In the genomic region with DNA sequence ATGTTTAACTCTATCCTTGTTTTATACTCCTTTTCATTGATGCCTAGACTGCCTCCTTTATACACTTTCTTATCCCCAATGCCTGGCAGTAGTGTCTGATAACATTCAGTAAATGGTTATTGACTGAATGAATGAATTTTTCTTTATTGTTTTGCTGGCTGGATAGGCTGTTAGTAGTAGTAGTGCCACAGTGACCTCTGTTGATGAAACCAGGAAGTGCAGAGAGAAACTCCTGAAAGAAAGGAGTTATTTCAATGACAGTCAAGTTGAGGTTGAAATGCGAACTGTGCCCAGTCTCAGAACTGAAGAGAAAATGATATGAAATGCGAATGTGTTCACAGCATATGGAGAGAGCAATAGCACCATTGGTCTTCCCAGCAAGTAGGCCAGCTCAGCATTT, we compare ENCODE assay signal across 9 cellular contexts. TPM values are rescaled to one million over a fixed set of nuclear protein-coding genes. Genes with fewer than 3 reads are reported as not detected.
A peak's percentile ranks its signal among the peaks of the same experiment; 100 is the strongest.
DNase-seq lines count a peak whose midpoint lies in the region; ATAC-seq, FAIRE-seq and TF ChIP-seq lines count a peak whose summit lies in the region.
"Had no signal": no experiment of that assay in that cellular context is flagged by ENCODE, and none has a peak within 500 bp of the region (broad histone marks: within the 10 kb centered on the region; RNA-seq: fewer than 3 reads in every experiment).

No MANE protein-coding gene starts in this region.

- ATAC-seq in A549: no peak
- ATAC-seq in SK-N-SH treated with all-trans-retinoic acid at 6 μM for 48 hours: peak; percentile 47; the same call in 2 of the 3 replicates
- no peak for ATAC-seq in GM21390 (IDR thresholded peaks at IDR 0.05; ENCODE audit: unreplicated experiment)
- ATAC-seq in GM18909 (IDR thresholded peaks at IDR 0.05; ENCODE audit: poor library complexity, unreplicated experiment): no peak
- ATAC-seq: activated naive CD4-positive, alpha-beta T cell treated with anti-CD3 and anti-CD28 coated beads, Interleukin-2, amount 50 U/mL, for 72 hours had no signal

- POLR2A ChIA-PET in A549 (lab: Yijun Ruan, JAX): no interaction called here

- no peak overlapping the region for H3K4me2 ChIP-seq in A549

- H3K27ac ChIP-seq in A549 (no peak overlapping the region), kidney (ENCODE audit: low read depth in 2 of 2, low read length in 2 of 2) (no peak overlapping the region)

- no peak for TF ChIP-seq POLR2A in A549 (IDR thresholded peaks at IDR 0.05; ENCODE audit: low read length)

- H3K4me3 ChIP-seq in A549 (no peak overlapping the region), GM12865 (ENCODE audit: low read depth, low read length) (no peak overlapping the region), kidney (ENCODE audit: low read length in 2 of 2) (no peak overlapping the region)

- no peak for FAIRE-seq in A549 (lab: Jason Lieb, UNC)
- FAIRE-seq in kidney (lab: Jason Lieb, UNC): no peak

- no peaks in the 10 kb centered on the region for H3K9me3 ChIP-seq in A549
- H3K9me3 ChIP-seq in kidney (ENCODE audit: control insufficient read depth in 1 of 2, low read length in 2 of 2): no peaks in the 10 kb centered on the region

- no peaks in the 10 kb centered on the region for H3K36me3 ChIP-seq in kidney (ENCODE audit: control insufficient read depth in 1 of 2, insufficient read depth in 2 of 2, low read length in 2 of 2)

- no peak overlapping the region for H3K9ac ChIP-seq in kidney (ENCODE audit: low read length in 2 of 2)

- TF ChIP-seq CTCF in A549 (IDR thresholded peaks at IDR 0.05) (peak; percentile 39), GM12865 (IDR thresholded peaks at IDR 0.05; ENCODE audit: insufficient read depth, low read depth, low read length, missing control alignments) (peak; percentile 30), kidney (IDR thresholded peaks at IDR 0.05; ENCODE audit: borderline replicate concordance, extremely low read depth, insufficient read depth) (peak; percentile 52)

- no peak for TF ChIP-seq EP300 in A549 (IDR thresholded peaks at IDR 0.05)

- H3K4me1 ChIP-seq in A549 (no peaks in the 10 kb centered on the region), kidney (ENCODE audit: control insufficient read depth in 1 of 2, insufficient read depth in 1 of 2, low read depth in 1 of 2, low read length in 2 of 2) (no peaks in the 10 kb centered on the region)

- CTCF ChIA-PET in A549 (lab: Yijun Ruan, JAX): interaction anchor here (0.8 to 2.6 kb wide), 3 partner anchors 10 to 120 kb away, joined by 3 to 13 read pairs (median 3); a partner anchor contains a TSS

- intact Hi-C loops in kidney (cut with DNase I): no loop called here

- DNase-seq in A549 (ENCODE audit: low read depth in 1 of 2, low spot score in 1 of 2) (peak in 1 of 2 experiments; percentile 6), GM12865 (ENCODE audit: low read depth) (peak; percentile 27), kidney (no peak), NCI-H1930 (lab: John Stamatoyannopoulos, UW) (no peak)
- no peak for DNase-seq in activated naive CD4-positive, alpha-beta T cell treated with Interleukin-2 at 50 U/mL for 16 hours

- 74% methylated on average over 2 of the region's 2 CpGs for WGBS in A549 (ENCODE audit: missing lambda C conversion rate)

- peak; percentile 29 to 49; a peak in 4 of 5 replicates for TF ChIP-seq RAD21 in A549 (conservative IDR thresholded peaks at IDR 0.05 in 1 of 2, IDR thresholded peaks at IDR 0.05 in 1 of 2)

TF ChIP-seq in A549, 52 proteins besides CTCF, POLR2A, EP300 and RAD21 (continues in another document):
- TF ChIP-seq ZFP36 (IDR thresholded peaks at IDR 0.05; ENCODE audit: borderline replicate concordance, partially characterized antibody) (no peak), ZSCAN20 (CRISPR knock-in tag; IDR thresholded peaks at IDR 0.05) (no peak), KDM5A (IDR thresholded peaks at IDR 0.05) (no peak), CHD2 (IDR thresholded peaks at IDR 0.05; ENCODE audit: low read length, partially characterized antibody) (no peak), HOXA7 (CRISPR knock-in tag; IDR thresholded peaks at IDR 0.05) (no peak), RCOR1 (IDR thresholded peaks at IDR 0.05; ENCODE audit: low read depth, low read length) (no peak), EHMT2 (IDR thresholded peaks at IDR 0.05; ENCODE audit: low read depth) (no peak), MYC (IDR thresholded peaks at IDR 0.05; ENCODE audit: borderline replicate concordance, low read length) (no peak), FOXS1 (CRISPR knock-in tag; IDR thresholded peaks at IDR 0.05) (no peak), JUN (IDR thresholded peaks at IDR 0.05) (no peak), ZC3H11A (IDR thresholded peaks at IDR 0.05) (no peak)
- TF ChIP-seq, protein P1, sequence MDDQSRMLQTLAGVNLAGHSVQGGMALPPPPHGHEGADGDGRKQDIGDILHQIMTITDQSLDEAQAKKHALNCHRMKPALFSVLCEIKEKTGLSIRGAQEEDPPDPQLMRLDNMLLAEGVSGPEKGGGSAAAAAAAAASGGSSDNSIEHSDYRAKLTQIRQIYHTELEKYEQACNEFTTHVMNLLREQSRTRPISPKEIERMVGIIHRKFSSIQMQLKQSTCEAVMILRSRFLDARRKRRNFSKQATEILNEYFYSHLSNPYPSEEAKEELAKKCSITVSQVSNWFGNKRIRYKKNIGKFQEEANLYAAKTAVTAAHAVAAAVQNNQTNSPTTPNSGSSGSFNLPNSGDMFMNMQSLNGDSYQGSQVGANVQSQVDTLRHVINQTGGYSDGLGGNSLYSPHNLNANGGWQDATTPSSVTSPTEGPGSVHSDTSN (IDR thresholded peaks at IDR 0.05): no peak
- TF ChIP-seq, protein P2, sequence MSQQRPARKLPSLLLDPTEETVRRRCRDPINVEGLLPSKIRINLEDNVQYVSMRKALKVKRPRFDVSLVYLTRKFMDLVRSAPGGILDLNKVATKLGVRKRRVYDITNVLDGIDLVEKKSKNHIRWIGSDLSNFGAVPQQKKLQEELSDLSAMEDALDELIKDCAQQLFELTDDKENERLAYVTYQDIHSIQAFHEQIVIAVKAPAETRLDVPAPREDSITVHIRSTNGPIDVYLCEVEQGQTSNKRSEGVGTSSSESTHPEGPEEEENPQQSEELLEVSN (IDR thresholded peaks at IDR 0.05; ENCODE audit: borderline replicate concordance, low read depth): no peak
- TF ChIP-seq, protein P3, sequence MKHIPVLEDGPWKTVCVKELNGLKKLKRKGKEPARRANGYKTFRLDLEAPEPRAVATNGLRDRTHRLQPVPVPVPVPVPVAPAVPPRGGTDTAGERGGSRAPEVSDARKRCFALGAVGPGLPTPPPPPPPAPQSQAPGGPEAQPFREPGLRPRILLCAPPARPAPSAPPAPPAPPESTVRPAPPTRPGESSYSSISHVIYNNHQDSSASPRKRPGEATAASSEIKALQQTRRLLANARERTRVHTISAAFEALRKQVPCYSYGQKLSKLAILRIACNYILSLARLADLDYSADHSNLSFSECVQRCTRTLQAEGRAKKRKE (CRISPR knock-in tag; IDR thresholded peaks at IDR 0.05; ENCODE audit: low read depth): no peak

TF ChIP-seq in SK-N-SH treated with all-trans-retinoic acid at 6 μM for 48 hours, 23 proteins besides CTCF, POLR2A, EP300 and RAD21 (continues in another document):
- TF ChIP-seq CSDC2 (CRISPR knock-in tag; IDR thresholded peaks at IDR 0.05) (no peak), SNAI2 (CRISPR knock-in tag; IDR thresholded peaks at IDR 0.05) (no peak), TOX (CRISPR knock-in tag; IDR thresholded peaks at IDR 0.05; ENCODE audit: borderline replicate concordance) (no peak), ZNF70 (CRISPR knock-in tag; IDR thresholded peaks at IDR 0.05) (no peak), ISL1 (CRISPR knock-in tag; IDR thresholded peaks at IDR 0.05) (no peak), ZNF8 (CRISPR knock-in tag; IDR thresholded peaks at IDR 0.05) (no peak), PPARA (CRISPR knock-in tag; IDR thresholded peaks at IDR 0.05; ENCODE audit: borderline replicate concordance) (no peak), ESRRG (CRISPR knock-in tag; IDR thresholded peaks at IDR 0.05) (no peak), ZFP30 (CRISPR knock-in tag; IDR thresholded peaks at IDR 0.05) (no peak), BACH2 (CRISPR knock-in tag; IDR thresholded peaks at IDR 0.05; ENCODE audit: borderline replicate concordance) (no peak), TCF4 (CRISPR knock-in tag; IDR thresholded peaks at IDR 0.05; ENCODE audit: borderline replicate concordance) (no peak), OSR1 (CRISPR knock-in tag; IDR thresholded peaks at IDR 0.05) (no peak)
- TF ChIP-seq, protein P4, sequence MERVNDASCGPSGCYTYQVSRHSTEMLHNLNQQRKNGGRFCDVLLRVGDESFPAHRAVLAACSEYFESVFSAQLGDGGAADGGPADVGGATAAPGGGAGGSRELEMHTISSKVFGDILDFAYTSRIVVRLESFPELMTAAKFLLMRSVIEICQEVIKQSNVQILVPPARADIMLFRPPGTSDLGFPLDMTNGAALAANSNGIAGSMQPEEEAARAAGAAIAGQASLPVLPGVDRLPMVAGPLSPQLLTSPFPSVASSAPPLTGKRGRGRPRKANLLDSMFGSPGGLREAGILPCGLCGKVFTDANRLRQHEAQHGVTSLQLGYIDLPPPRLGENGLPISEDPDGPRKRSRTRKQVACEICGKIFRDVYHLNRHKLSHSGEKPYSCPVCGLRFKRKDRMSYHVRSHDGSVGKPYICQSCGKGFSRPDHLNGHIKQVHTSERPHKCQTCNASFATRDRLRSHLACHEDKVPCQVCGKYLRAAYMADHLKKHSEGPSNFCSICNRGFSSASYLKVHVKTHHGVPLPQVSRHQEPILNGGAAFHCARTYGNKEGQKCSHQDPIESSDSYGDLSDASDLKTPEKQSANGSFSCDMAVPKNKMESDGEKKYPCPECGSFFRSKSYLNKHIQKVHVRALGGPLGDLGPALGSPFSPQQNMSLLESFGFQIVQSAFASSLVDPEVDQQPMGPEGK (CRISPR knock-in tag; IDR thresholded peaks at IDR 0.05; ENCODE audit: borderline replicate concordance): no peak

RNA-seq across cellular contexts. Expression of a gene that starts 26.8 kb away (rescaled TPM):
- 4.1 and 4.3 TPM in 2 replicates for polyA plus RNA-seq in A549 (2011; rRNA removed)
- polyA plus RNA-seq in A549 (2012; cell fraction: cytosol; rRNA removed): 1.1 and 1.2 TPM in 2 replicates
- 1.0 and 1.6 TPM in 2 replicates for polyA plus RNA-seq in A549 (2012; cell fraction: nucleus; rRNA removed)
- polyA plus RNA-seq in A549 (2017; fragmentation: RNase III; extraction: RNeasy Plus Mini Kit Qiagen cat#74134 plus additional on column Dnase treatment): 2.5 to 3.0 TPM (median 3.0 TPM) in 3 replicates
- 4.8 and 5.3 TPM in 2 replicates for polyA minus RNA-seq in A549 (2011; rRNA and poly(A)+ RNA removed)
- 5.9 TPM for total RNA-seq in kidney
- 5.6 TPM for polyA plus RNA-seq in kidney (ENCODE audit: insufficient read depth, low read depth, low replicate concordance)
